In genomic region chr19:3573858-3574637, GRCh38 we compare ENCODE assay signal across 7 cellular contexts. TPM values are rescaled to one million over a fixed set of nuclear protein-coding genes. Genes with fewer than 3 reads are reported as not detected.
DNase-seq lines count a peak whose midpoint lies in the region; ATAC-seq and TF ChIP-seq lines count a peak whose summit lies in the region.

No MANE protein-coding gene starts in this region.

- no peak for ATAC-seq in HG03378 (IDR thresholded peaks at IDR 0.05; ENCODE audit: unreplicated experiment)

- DNase-seq in GM13976 (ENCODE audit: low spot score), result peak; percentile 92
- peak; percentile 39 for DNase-seq in NCI-H1694 treated with DMSO at 0.1 percent for 48 hours (lab: John Stamatoyannopoulos, UW)
- DNase-seq in T1000 (lab: John Stamatoyannopoulos, UW), result peak; percentile 96
- peak; percentile 78 for DNase-seq in astrocyte of the cerebellum (ENCODE audit: low read depth)
- peak; percentile 29 to 56 for DNase-seq in hippocampal formation (lab: John Stamatoyannopoulos, UW)
- DNase-seq in renal cortical epithelial cell (ENCODE audit: low read depth), result peak; percentile 88

- H3K4me3 ChIP-seq in astrocyte of the cerebellum (ENCODE audit: low read depth, low read length), result peak overlapping the region; percentile 87

- TF ChIP-seq CTCF in GM13976 (IDR thresholded peaks at IDR 0.05; ENCODE audit: borderline replicate concordance, control extremely low read depth, extremely low read depth, insufficient read depth, missing control alignments), result no peak
- no peak for TF ChIP-seq CTCF in astrocyte of the cerebellum (IDR thresholded peaks at IDR 0.05; ENCODE audit: low read depth, low read length, missing control alignments)

- in situ Hi-C loops in GM13976 (cut with MboI; ENCODE audit: low sequenced_read_pairs, unreplicated experiment) (no loop called here), astrocyte of the cerebellum (cut with HindIII; ENCODE audit: low sequenced_read_pairs) (no loop called here)

RNA-seq across cellular contexts. Expression of gene HMG20B, which starts 1.3 kb away (rescaled TPM):
- 84.2 and 93.8 TPM in 2 replicates for total RNA-seq in renal cortical epithelial cell

RNA-seq across cellular contexts. Expression of gene GIPC3, which starts 11.2 kb away (rescaled TPM):
- not detected in 2 replicates for total RNA-seq in renal cortical epithelial cell

RNA-seq across cellular contexts. Expression of gene MFSD12, which starts 16.7 kb away (rescaled TPM):
- total RNA-seq in renal cortical epithelial cell, result 156 and 227 TPM in 2 replicates

RNA-seq across cellular contexts. Expression of gene TBXA2R, which starts 32.6 kb away (rescaled TPM):
- 0.50 TPM in 1 of 2 replicates, not detected in the other for total RNA-seq in renal cortical epithelial cell

RNA-seq across cellular contexts. Expression of gene TEKTIP1, which starts 35.1 kb away (rescaled TPM):
- not detected in 2 replicates for total RNA-seq in renal cortical epithelial cell

Comparison
In these comparisons a context has a peak if more than half of its experiments do, and no peak if none do; other contexts are left out.
1. DNase-seq: peak in every context shown above with its lines; median percentile 96 in T1000; 92 in GM13976; 88 in renal cortical epithelial cell; 78 in astrocyte of the cerebellum; 42 in hippocampal formation; 39 in NCI-H1694 treated with DMSO at 0.1 percent for 48 hours.